Comparison of ENCODE assay signal across 1 cellular context in genomic region chr10:5659702-5660528, GRCh38.
A peak's percentile ranks its signal among the peaks of the same experiment; 100 is the strongest.
TF ChIP-seq lines count a peak whose summit lies in the region.

No MANE protein-coding gene starts in this region.

TF ChIP-seq in HepG2, 621 proteins besides CTCF, POLR2A, EP300 and RAD21 (continued from another document and continues in another):
- TF ChIP-seq ZBTB10 (CRISPR knock-in tag; IDR thresholded peaks at IDR 0.05; ENCODE audit: borderline replicate concordance) (no peak), ARNT (IDR thresholded peaks at IDR 0.05) (no peak), GABPB1 (CRISPR knock-in tag; IDR thresholded peaks at IDR 0.05) (peak; percentile 74), ZNF460 (CRISPR knock-in tag; IDR thresholded peaks at IDR 0.05; ENCODE audit: borderline replicate concordance) (no peak), GZF1 (CRISPR knock-in tag; IDR thresholded peaks at IDR 0.05) (no peak; the same call in 1 of the 2 replicates), ZNF713 (CRISPR knock-in tag; IDR thresholded peaks at IDR 0.05) (0 out of 2 replicates have a peak, but pooled peaks have one; percentile 77), CEBPG (CRISPR knock-in tag; IDR thresholded peaks at IDR 0.05) (peak; percentile 93), ZNF12 (CRISPR knock-in tag; IDR thresholded peaks at IDR 0.05) (0 out of 2 replicates have a peak, but pooled peaks have one; percentile 12), ASH2L (IDR thresholded peaks at IDR 0.05; ENCODE audit: insufficient read length, low read depth, low read length) (peak; percentile 25), NR0B2 (CRISPR knock-in tag; IDR thresholded peaks at IDR 0.05) (peak; percentile 73; the same call in 1 of the 2 replicates), ZFX (CRISPR knock-in tag; IDR thresholded peaks at IDR 0.05; ENCODE audit: low read depth) (peak; percentile 58; the same call in 1 of the 2 replicates), STAT6 (CRISPR knock-in tag; IDR thresholded peaks at IDR 0.05; ENCODE audit: borderline replicate concordance) (no peak; the same call in 1 of the 2 replicates), STAG1 (CRISPR knock-in tag; IDR thresholded peaks at IDR 0.05) (peak; percentile 43), ZNF569 (CRISPR knock-in tag; IDR thresholded peaks at IDR 0.05; ENCODE audit: borderline replicate concordance) (no peak), PAWR (CRISPR knock-in tag; IDR thresholded peaks at IDR 0.05; ENCODE audit: borderline replicate concordance) (no peak), ELF4 (CRISPR knock-in tag; IDR thresholded peaks at IDR 0.05; ENCODE audit: borderline replicate concordance) (no peak), ZNF513 (CRISPR knock-in tag; conservative IDR thresholded peaks at IDR 0.05) (no peak), ZNF709 (CRISPR knock-in tag; IDR thresholded peaks at IDR 0.05) (peak; percentile 63; the same call in 1 of the 2 replicates), PAX8 (CRISPR knock-in tag; IDR thresholded peaks at IDR 0.05; ENCODE audit: borderline replicate concordance) (no peak), SUZ12 (IDR thresholded peaks at IDR 0.05; ENCODE audit: low read depth, low read length) (no peak), ZNF607 (CRISPR knock-in tag; IDR thresholded peaks at IDR 0.05; ENCODE audit: borderline replicate concordance) (peak; percentile 72; the same call in 1 of the 2 replicates), ZNF503 (CRISPR knock-in tag; IDR thresholded peaks at IDR 0.05) (0 out of 2 replicates have a peak, but pooled peaks have one; percentile 44), RARA (CRISPR knock-in tag; IDR thresholded peaks at IDR 0.05) (peak; percentile 94), MAFK (conservative IDR thresholded peaks at IDR 0.05 in 1 of 2, IDR thresholded peaks at IDR 0.05 in 1 of 2; ENCODE audit: low read length in 2 of 2) (0 out of 4 replicates have a peak, but pooled peaks of 1 of the 2 experiments have one; percentile 1), ATF2 (CRISPR knock-in tag; IDR thresholded peaks at IDR 0.05) (peak; percentile 66), SETDB1 (CRISPR knock-in tag; IDR thresholded peaks at IDR 0.05; ENCODE audit: borderline replicate concordance) (no peak), ZNF777 (CRISPR knock-in tag; IDR thresholded peaks at IDR 0.05) (no peak), ZNF788 (CRISPR knock-in tag; IDR thresholded peaks at IDR 0.05; ENCODE audit: borderline replicate concordance) (peak; percentile 54), NR3C1 (CRISPR knock-in tag; IDR thresholded peaks at IDR 0.05) (no peak), ZNF672 (CRISPR knock-in tag; IDR thresholded peaks at IDR 0.05) (no peak), ZNF441 (CRISPR knock-in tag; IDR thresholded peaks at IDR 0.05; ENCODE audit: borderline replicate concordance) (peak; percentile 28; the same call in 1 of the 2 replicates), MXI1 (IDR thresholded peaks at IDR 0.05; ENCODE audit: borderline replicate concordance, low read depth, low read length) (peak; percentile 58; the same call in 1 of the 3 replicates), HNRNPK (IDR thresholded peaks at IDR 0.05; ENCODE audit: low read depth, low read length, poor library complexity, severe bottlenecking) (no peak), SATB2 (CRISPR knock-in tag; IDR thresholded peaks at IDR 0.05) (no peak), ZNF142 (CRISPR knock-in tag; IDR thresholded peaks at IDR 0.05) (no peak), ZSCAN22 (CRISPR knock-in tag; IDR thresholded peaks at IDR 0.05) (no peak), ZNF614 (CRISPR knock-in tag; IDR thresholded peaks at IDR 0.05; ENCODE audit: borderline replicate concordance) (peak; percentile 90; the same call in 1 of the 2 replicates), ZNF101 (CRISPR knock-in tag; IDR thresholded peaks at IDR 0.05; ENCODE audit: borderline replicate concordance, low read depth) (no peak), LCORL (IDR thresholded peaks at IDR 0.05) (no peak), LCORL (CRISPR knock-in tag; IDR thresholded peaks at IDR 0.05) (peak; percentile 90), ZFP37 (CRISPR knock-in tag; IDR thresholded peaks at IDR 0.05; ENCODE audit: borderline replicate concordance) (no peak), KMT2B (CRISPR knock-in tag; IDR thresholded peaks at IDR 0.05) (no peak)
